ENCODE assay signal across 11 cellular contexts in genomic region chr11:124015837-124016236, GRCh38. TPM values are rescaled to one million over a fixed set of nuclear protein-coding genes. Genes with fewer than 3 reads are reported as not detected.
"Had no signal": no experiment of that assay in that cellular context is flagged by ENCODE, and none has a peak within 500 bp of the region (broad histone marks: within the 10 kb centered on the region; RNA-seq: fewer than 3 reads in every experiment).

No MANE protein-coding gene starts in this region.

RNA-seq across cellular contexts. Expression of gene OR10G4, which starts 3.0 kb away (rescaled TPM):
- total RNA-seq: OCI-LY7, PC-3, PC-9, Peyer's patch, Right ventricle myocardium inferior, Right ventricle myocardium superior, RPMI7951, SJCRH30, SJSA1, SK-MEL-5 had no signal
- polyA plus RNA-seq: SK-N-SH had no signal

RNA-seq across cellular contexts. Expression of gene OR10G9, which starts 7.0 kb away (rescaled TPM):
- total RNA-seq: OCI-LY7, PC-3, PC-9, Peyer's patch, Right ventricle myocardium inferior, Right ventricle myocardium superior, RPMI7951, SJCRH30, SJSA1, SK-MEL-5 had no signal
- polyA plus RNA-seq: SK-N-SH had no signal

RNA-seq across cellular contexts. Expression of gene OR10G8, which starts 10.8 kb away (rescaled TPM):
- total RNA-seq: OCI-LY7, PC-3, PC-9, Peyer's patch, Right ventricle myocardium inferior, Right ventricle myocardium superior, RPMI7951, SJCRH30, SJSA1, SK-MEL-5 had no signal
- polyA plus RNA-seq: SK-N-SH had no signal

RNA-seq across cellular contexts. Expression of gene OR10G6, which starts 20.9 kb away (rescaled TPM):
- total RNA-seq: OCI-LY7, PC-3, PC-9, Peyer's patch, Right ventricle myocardium inferior, Right ventricle myocardium superior, RPMI7951, SJCRH30, SJSA1, SK-MEL-5 had no signal
- polyA plus RNA-seq: SK-N-SH had no signal

RNA-seq across cellular contexts. Expression of gene OR10G7, which starts 25.3 kb away (rescaled TPM):
- total RNA-seq: OCI-LY7, PC-3, PC-9, Peyer's patch, Right ventricle myocardium inferior, Right ventricle myocardium superior, RPMI7951, SJCRH30, SJSA1, SK-MEL-5 had no signal
- polyA plus RNA-seq: SK-N-SH had no signal
